9 cellular contexts compared by ENCODE assay signal in the genomic region with DNA sequence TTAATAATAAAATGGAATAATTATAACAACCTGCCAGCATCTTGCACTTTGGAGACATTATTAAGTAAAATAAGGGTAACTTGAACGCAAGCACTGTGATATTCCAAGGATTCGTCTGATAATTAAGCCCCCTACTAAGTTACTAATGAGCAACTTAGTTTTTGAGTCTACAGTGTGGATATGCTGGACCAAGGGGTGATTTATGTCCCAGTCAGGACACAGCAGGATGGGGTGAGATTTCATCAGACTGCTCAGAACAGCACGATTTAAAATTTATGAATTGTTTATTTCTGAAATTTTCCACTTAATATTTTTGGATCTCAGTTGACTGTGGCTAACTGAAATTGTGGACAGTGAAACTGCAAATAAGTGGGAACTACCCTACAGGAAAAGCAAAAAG.
"Had no signal": no experiment of that assay in that cellular context is flagged by ENCODE, and none has a peak within 500 bp of the region (broad histone marks: within the 10 kb centered on the region; RNA-seq: fewer than 3 reads in every experiment).

No MANE protein-coding gene starts in this region.

- H3K4me3 Mint-ChIP-seq: IgD-negative memory B cell had no signal

- H3K4me2 ChIP-seq: KMS-11 had no signal

- H3K4me1 Mint-ChIP-seq: IgD-negative memory B cell had no signal

- FAIRE-seq: HepG2, HTR-8/SVneo had no signal

- H3K9ac ChIP-seq: KMS-11 had no signal

- H3K36me3 Mint-ChIP-seq: IgD-negative memory B cell had no signal

- H3K27ac Mint-ChIP-seq: IgD-negative memory B cell had no signal

- ATAC-seq: HepG2 had no signal

- H3K27ac ChIP-seq: HL-60, KMS-11 had no signal

- DNase-seq: IMR-90, Karpas-422, KBM-7, KG1 had no signal
